Comparison of ENCODE assay signal across 17 cellular contexts in genomic region chr15:56973463-56973862, GRCh38. TPM values are rescaled to one million over a fixed set of nuclear protein-coding genes. Genes with fewer than 3 reads are reported as not detected.
DNase-seq lines count a peak whose midpoint lies in the region; ATAC-seq, FAIRE-seq and TF ChIP-seq lines count a peak whose summit lies in the region.
"Had no signal": no experiment of that assay in that cellular context is flagged by ENCODE, and none has a peak within 500 bp of the region (broad histone marks: within the 10 kb centered on the region; RNA-seq: fewer than 3 reads in every experiment).

No MANE protein-coding gene starts in this region.

- H3K27ac ChIP-seq in cardiac muscle cell (peak overlapping the region; percentile 24), heart left ventricle (no peak overlapping the region), K562 (ENCODE audit: extremely low read depth, low read depth, low read length) (no peak overlapping the region)

- no peak for TF ChIP-seq CTCF in cardiac muscle cell (IDR thresholded peaks at IDR 0.05; ENCODE audit: low read depth, low read length)
- no peak for TF ChIP-seq CTCF in heart left ventricle (IDR thresholded peaks at IDR 0.05)
- no peak for TF ChIP-seq CTCF in K562 (IDR thresholded peaks at IDR 0.05 in 2 of 3, conservative IDR thresholded peaks at IDR 0.05 in 1 of 3; ENCODE audit: insufficient read depth in 2 of 3, low read depth in 1 of 3, low read length in 3 of 3)
- TF ChIP-seq CTCF in MCF 10A (IDR thresholded peaks at IDR 0.05; ENCODE audit: unreplicated experiment), result no peak
- no peak for TF ChIP-seq CTCF in GM13976 (IDR thresholded peaks at IDR 0.05; ENCODE audit: borderline replicate concordance, control extremely low read depth, extremely low read depth, insufficient read depth, missing control alignments)

- TF ChIP-seq POLR2A in heart left ventricle (IDR thresholded peaks at IDR 0.05) (no peak), K562 (conservative IDR thresholded peaks at IDR 0.05) (no peak)

- H3K4me1 ChIP-seq in cardiac muscle cell (ENCODE audit: low read depth), result peaks cover 32% of the 10 kb centered on the region
- H3K4me1 ChIP-seq in heart left ventricle, result peaks cover 0 to 64% (median 28%) of the 10 kb centered on the region in 12 donors
- peaks cover 6 to 31% of the 10 kb centered on the region in 2 experiments for H3K4me1 ChIP-seq in K562 (replicated peaks in 1 of 2; ENCODE audit: control insufficient read depth in 2 of 2, insufficient read depth in 2 of 2, low read length in 2 of 2)

- no peaks in the 10 kb centered on the region for H3K27me3 ChIP-seq in cardiac muscle cell
- no peaks in the 10 kb centered on the region for H3K27me3 ChIP-seq in heart left ventricle
- H3K27me3 ChIP-seq in K562 (ENCODE audit: control insufficient read depth in 2 of 2, insufficient read depth in 2 of 2, low read length in 2 of 2), result no peaks in the 10 kb centered on the region

- no peaks in the 10 kb centered on the region for H3K9me1 ChIP-seq in K562 (ENCODE audit: control insufficient read depth, insufficient read depth, low read length)

- CTCF ChIA-PET in K562 (lab: Yijun Ruan, JAX; ENCODE audit: low intra/inter-chr PET ratio), result no interaction called here
- CTCF ChIA-PET in MCF 10A (lab: Yijun Ruan, JAX), result no interaction called here

- no peak for TF ChIP-seq RAD21 in K562 (CRISPR knock-in tag; conservative IDR thresholded peaks at IDR 0.05 in 1 of 2, IDR thresholded peaks at IDR 0.05 in 1 of 2)

- H3K4me3 ChIP-seq in cardiac muscle cell, result no peak overlapping the region
- H3K4me3 ChIP-seq in heart left ventricle, result no peak overlapping the region
- no peak overlapping the region for H3K4me3 ChIP-seq in K562
- H3K4me3 ChIP-seq: GM23338 had no signal

- H3K79me2 ChIP-seq in K562 (ENCODE audit: control insufficient read depth, insufficient read depth, low read length), result peaks cover 91% of the 10 kb centered on the region

- H3K36me3 Mint-ChIP-seq in MCF 10A (ENCODE audit: insufficient read depth, unreplicated experiment), result peaks cover 6% of the 10 kb centered on the region
- H3K36me3 Mint-ChIP-seq: CD14-positive monocyte had no signal

- POLR2A ChIA-PET in K562 (lab: Yijun Ruan, JAX), result no interaction called here
- POLR2A ChIA-PET in MCF 10A (lab: Yijun Ruan, JAX), result interaction anchor here (1.2 kb wide), 1 partner anchor 14 kb away, joined by 3 read pairs; no protein-coding TSS in a partner anchor

- DNase-seq in cardiac muscle cell (ENCODE audit: low read depth in 1 of 2, low spot score in 1 of 2) (no peak), heart left ventricle (no peak), RCC 7860 (ENCODE audit: low spot score) (no peak), K562 (ENCODE audit: extremely low read depth in 1 of 4, low spot score in 3 of 4) (no peak), hippocampal formation (lab: John Stamatoyannopoulos, UW) (no peak), MCF 10A (ENCODE audit: unreplicated experiment) (no peak), GM13976 (ENCODE audit: low spot score) (no peak)
- DNase-seq: CD8-positive, alpha-beta T cell; COR-L47; DMS153; DMS79 treated with DMSO at 0.1 percent for 48 hours; GDM1; H7 had no signal

- ATAC-seq in heart left ventricle, result no peak
- ATAC-seq in K562, result no peak
- ATAC-seq: CD8-positive, alpha-beta T cell; GM23338 had no signal

- no peaks in the 10 kb centered on the region; the same call in 1 of the 2 replicates for H4K20me1 ChIP-seq in K562 (replicated peaks; ENCODE audit: control insufficient read depth, insufficient read depth, low read length)

- BruUV-seq in K562 (replicated peaks; lab: Mats Ljungman, UMichigan), result no TSS peak
- BruUV-seq in MCF 10A (replicated peaks; lab: Mats Ljungman, UMichigan), result no TSS peak

- WGBS in heart left ventricle, 4 donors, result 84 to 97% (median 94%) methylated on average over 1 of the region's 1 CpG
- whole genome bisulfite sequencing in K562 (ENCODE audit: insufficient coverage, low coverage, missing lambda C conversion rate), result 68% methylated on average over 1 of the region's 1 CpG

- H3K9me3 Mint-ChIP-seq in MCF 10A (ENCODE audit: unreplicated experiment), result no peaks in the 10 kb centered on the region
- H3K9me3 Mint-ChIP-seq: CD14-positive monocyte; CD8-positive, alpha-beta T cell; GM23338 had no signal

- no peak overlapping the region for H2AFZ ChIP-seq in K562 (ENCODE audit: low read depth, low read length)
- H2AFZ ChIP-seq: GM23338 had no signal

- H3K27ac Mint-ChIP-seq in MCF 10A (ENCODE audit: low read depth, unreplicated experiment), result no peak overlapping the region
- H3K27ac Mint-ChIP-seq: CD8-positive, alpha-beta T cell had no signal

- no peak overlapping the region for H3K4me3 Mint-ChIP-seq in MCF 10A (ENCODE audit: unreplicated experiment)
- H3K4me3 Mint-ChIP-seq: CD14-positive monocyte; CD8-positive, alpha-beta T cell; GM23338 had no signal

- peaks cover 23% of the 10 kb centered on the region for H3K4me1 Mint-ChIP-seq in MCF 10A (ENCODE audit: insufficient read depth, unreplicated experiment)

- H3K36me3 ChIP-seq in cardiac muscle cell (no peaks in the 10 kb centered on the region), heart left ventricle (no peaks in the 10 kb centered on the region), K562 (ENCODE audit: control insufficient read depth, insufficient read depth, low read length) (no peaks in the 10 kb centered on the region)

- no peak overlapping the region for H3K4me2 ChIP-seq in K562 (ENCODE audit: insufficient read depth, low read length)
- H3K4me2 ChIP-seq: GM23338 had no signal

- no peaks in the 10 kb centered on the region for H3K27me3 Mint-ChIP-seq in MCF 10A (ENCODE audit: insufficient read depth, unreplicated experiment)

- no peak overlapping the region for H3K9ac ChIP-seq in K562 (ENCODE audit: insufficient read depth in 1 of 2, low read depth in 2 of 2, low read length in 2 of 2)

- intact Hi-C loops in heart left ventricle (cut with DNase I), result no loop called here
- intact Hi-C loops in K562 (cut with micrococcal nuclease), result loop anchor here (5.0 kb wide), 1 partner anchor 56 kb away; the partner anchor contains the start of gene TCF12
- intact Hi-C loops in MCF 10A (cut with micrococcal nuclease), result no loop called here

- peak; percentile 30 for FAIRE-seq in RCC 7860 (lab: Jason Lieb, UNC)
- no peak for FAIRE-seq in K562 (lab: Jason Lieb, UNC)
- FAIRE-seq: D721Med, GM18507 had no signal

- H3K9me3 ChIP-seq in cardiac muscle cell (ENCODE audit: low read depth) (no peaks in the 10 kb centered on the region), heart left ventricle (no peaks in the 10 kb centered on the region), K562 (replicated peaks; ENCODE audit: control insufficient read depth, insufficient read depth, low read depth, low read length) (no peaks in the 10 kb centered on the region)

- in situ Hi-C loops in K562 (cut with MboI) (no loop called here), GM13976 (cut with MboI; ENCODE audit: low sequenced_read_pairs, unreplicated experiment) (no loop called here)

- no peak for TF ChIP-seq EP300 in K562 (IDR thresholded peaks at IDR 0.05; ENCODE audit: low read length)

TF ChIP-seq in K562, 482 proteins besides CTCF, POLR2A, EP300 and RAD21 (continues in another document):
- TF ChIP-seq MAFG (tag; conservative IDR thresholded peaks at IDR 0.05), result 0 out of 2 replicates have a peak, but pooled peaks have one; percentile 23
- TF ChIP-seq NFRKB (IDR thresholded peaks at IDR 0.05; ENCODE audit: low read depth), result no peak

RNA-seq across cellular contexts. Expression of gene TCF12, which starts 55.0 kb away (rescaled TPM):
- total RNA-seq in cardiac muscle cell (135 and 137 TPM in 2 replicates), heart left ventricle (10 to 100 TPM; 31.8 to 77.3 (median 46.8) TPM), K562 (2014; rRNA removed) (132 and 141 TPM in 2 replicates), K562 (2014; rRNA removed; fragmentation: Illumina TruSeq; extraction: Trizol) (49.6 and 59.4 TPM in 2 replicates), K562 (2015; rRNA removed; fragmentation: Illumina TruSeq; extraction: Trizol) (50.3 and 52.9 TPM in 2 replicates), K562 (2021) (76.5 and 78.4 TPM in 2 replicates), MCF 10A (2022) (140 and 163 TPM in 2 replicates)
- polyA plus RNA-seq in cardiac muscle cell (42.6 and 58.4 TPM in 2 replicates), heart left ventricle (10 to 100 TPM in 1 of 2 donors, 1 to 10 TPM in 1; 6.5 to 21.1 TPM), K562 (2011; rRNA removed) (66.8 and 75.1 TPM in 2 replicates), K562 (2014; fragmentation: Illumina TruSeq; extraction: Trizol) (57.4 and 72.5 TPM in 2 replicates), K562 (2014; fragmentation: Nextera tagmentation; extraction: Ambion mirVana) (10 to 100 TPM; 10.5 to 12.9 TPM), K562 (2014; rRNA removed) (22.4 and 23.5 TPM in 2 replicates)
- total RNA-seq in K562 (2011; cell fraction: chromatin; rRNA removed; ENCODE audit: low replicate concordance), result 177 and 194 TPM in 2 replicates
- 37.9 and 49.0 TPM in 2 replicates for total RNA-seq in K562 (2011; cell fraction: nucleolus; rRNA removed)
- total RNA-seq in K562 (2011; cell fraction: nucleoplasm; rRNA removed), result 77.7 and 107 TPM in 2 replicates
- 67.8 and 76.1 TPM in 2 replicates for polyA plus RNA-seq in K562 (2011; cell fraction: cytosol; rRNA removed)
- polyA plus RNA-seq in K562 (2011; cell fraction: nucleus; rRNA removed), result 104 and 117 TPM in 2 replicates
- 28.6 and 33.8 TPM in 2 replicates for polyA plus RNA-seq in K562 (2012)
- polyA minus RNA-seq in K562 (2011; rRNA and poly(A)+ RNA removed), result 80.0 and 109 TPM in 2 replicates
- polyA minus RNA-seq in K562 (2011; cell fraction: cytosol; rRNA and poly(A)+ RNA removed), result 48.3 and 64.8 TPM in 2 replicates
- 74.5 and 100 TPM in 2 replicates for polyA minus RNA-seq in K562 (2011; cell fraction: nucleus; rRNA and poly(A)+ RNA removed)
